13 cellular contexts compared by ENCODE assay signal in the genomic region with DNA sequence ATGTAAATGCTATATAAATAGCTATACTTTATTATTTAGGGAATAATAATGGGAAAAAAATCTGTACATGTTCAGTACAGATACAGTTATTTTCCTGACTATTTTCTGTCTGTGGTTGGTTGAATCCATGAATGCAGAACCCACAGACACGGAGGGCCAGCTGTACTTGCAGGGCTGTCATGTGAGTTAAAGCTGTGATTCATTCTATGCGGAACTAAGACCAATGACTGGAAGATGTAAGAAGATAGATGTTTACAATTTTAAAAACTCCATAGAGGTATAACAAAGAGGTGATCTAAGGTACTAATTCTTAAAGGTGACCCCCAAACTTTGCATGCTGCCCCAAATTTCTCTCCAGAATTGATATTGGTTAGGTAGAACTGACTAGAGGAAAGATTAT. TPM values are rescaled to one million over a fixed set of nuclear protein-coding genes. Genes with fewer than 3 reads are reported as not detected.
DNase-seq lines count a peak whose midpoint lies in the region; ATAC-seq and TF ChIP-seq lines count a peak whose summit lies in the region.
"Had no signal": no experiment of that assay in that cellular context is flagged by ENCODE, and none has a peak within 500 bp of the region (broad histone marks: within the 10 kb centered on the region; RNA-seq: fewer than 3 reads in every experiment).

No MANE protein-coding gene starts in this region.

- TF ChIP-seq POLR2A in heart left ventricle (IDR thresholded peaks at IDR 0.05) (no peak), ovary (IDR thresholded peaks at IDR 0.05) (no peak)

- no peak for TF ChIP-seq EP300 in ovary (IDR thresholded peaks at IDR 0.05)

- H3K27me3 ChIP-seq in heart left ventricle (no peaks in the 10 kb centered on the region), ovary (no peaks in the 10 kb centered on the region)
- H3K27me3 ChIP-seq: stomach had no signal

- intact Hi-C loops in heart left ventricle (cut with DNase I) (loop anchor here in 3 of 10 donors (5.0 to 10.0 kb wide), 3 partner anchors 46 to 51 kb away; no protein-coding TSS in a partner anchor), Right ventricle myocardium inferior (cut with DNase I) (no loop called here), ovary (cut with DNase I) (no loop called here)

- no peak for TF ChIP-seq CTCF in heart left ventricle (IDR thresholded peaks at IDR 0.05)
- no peak for TF ChIP-seq CTCF in choroid plexus epithelial cell (conservative IDR thresholded peaks at IDR 0.05; ENCODE audit: low read depth, low read length)
- no peak for TF ChIP-seq CTCF in ovary (IDR thresholded peaks at IDR 0.05)

- H3K4me3 ChIP-seq in heart left ventricle (no peak overlapping the region), choroid plexus epithelial cell (ENCODE audit: low read depth, low read length) (no peak overlapping the region), ovary (no peak overlapping the region)
- H3K4me3 ChIP-seq: stomach had no signal

- H3K36me3 ChIP-seq in heart left ventricle: peaks cover 0 to 18% (median 14%) of the 10 kb centered on the region in 9 donors
- H3K36me3 ChIP-seq in ovary: no peaks in the 10 kb centered on the region

- no peaks in the 10 kb centered on the region for H3K9me3 ChIP-seq in heart left ventricle
- no peaks in the 10 kb centered on the region for H3K9me3 ChIP-seq in ovary
- H3K9me3 ChIP-seq: stomach had no signal

- H3K4me1 ChIP-seq in heart left ventricle (peaks cover 0 to 51% (median 30%) of the 10 kb centered on the region in 12 donors), ovary (ENCODE audit: insufficient read depth) (peaks cover 3% of the 10 kb centered on the region)

- peak in 1 of 5 donors; percentile 16 for DNase-seq in heart left ventricle
- no peak for DNase-seq in Right ventricle myocardium inferior (ENCODE audit: missing footprints)
- DNase-seq in choroid plexus epithelial cell (ENCODE audit: low read depth): peak; percentile 90
- peak; percentile 29 for DNase-seq in kidney glomerular epithelial cell (lab: John Stamatoyannopoulos, UW)
- DNase-seq in stimulated activated CD4-positive, alpha-beta T cell treated with anti-CD3 and anti-CD28 coated beads, Interleukin-4, amount 100 ng/mL, for 24 hours: no peak
- no peak for DNase-seq in ovary
- DNase-seq in stimulated activated CD4-positive, alpha-beta T cell treated with anti-CD3 and anti-CD28 coated beads, Interleukin-4, amount 100 ng/mL, for 1 hour: no peak
- DNase-seq: DMS153; NCI-H1436 treated with DMSO at 0.1 percent for 48 hours; stimulated activated CD4-positive, alpha-beta T cell treated with anti-CD3 and anti-CD28 coated beads, Interleukin-2, amount 100 ng/mL, for 24 hours; stomach had no signal

- WGBS in heart left ventricle, 4 donors: 30 to 41% (median 37%) methylated on average over 2 of the region's 2 CpGs
- WGBS in ovary, 3 donors: 32 to 42% (median 40%) methylated on average over 2 of the region's 2 CpGs

- peak in 3 of 4 donors; percentile 68 to 75 (median 74) for ATAC-seq in heart left ventricle
- no peak for ATAC-seq in Right ventricle myocardium inferior
- no peak for ATAC-seq in GM19452 (IDR thresholded peaks at IDR 0.05; ENCODE audit: unreplicated experiment)
- ATAC-seq: activated naive CD4-positive, alpha-beta T cell treated with anti-CD3 and anti-CD28 coated beads, Interleukin-2, amount 50 U/mL, for 72 hours had no signal

- H3K27ac ChIP-seq in heart left ventricle (peak overlapping the region in 3 of 12 donors; percentile 3 to 50 (median 28)), ovary (no peak overlapping the region)
- H3K27ac ChIP-seq: stomach had no signal

RNA-seq across cellular contexts. Expression of a gene that starts 14.6 kb away (rescaled TPM):
- total RNA-seq in heart left ventricle (10 to 100 TPM; 22.1 to 56.2 (median 37.3) TPM), Right ventricle myocardium inferior (23.5 TPM), ovary (10 to 100 TPM; 43.6 to 83.4 (median 60.8) TPM)
- polyA plus RNA-seq in heart left ventricle (10 to 100 TPM; 19.7 TPM), ovary (10 to 100 TPM; 19.2 to 39.9 TPM)

RNA-seq across cellular contexts. Expression of a gene that starts 58.9 kb away (rescaled TPM):
- 10 to 100 TPM; 27.9 to 76.6 (median 40.2) TPM for total RNA-seq in heart left ventricle
- 10 to 100 TPM; 40.5 to 89.3 TPM for polyA plus RNA-seq in heart left ventricle
- total RNA-seq in Right ventricle myocardium inferior: 34.6 TPM
- total RNA-seq in ovary: 10 to 100 TPM; 57.5 to 71.6 (median 59.7) TPM
- polyA plus RNA-seq in ovary: 10 to 100 TPM; 62.0 to 96.7 TPM

Comparison
In these comparisons a context has a peak if more than half of its experiments do, and no peak if none do; other contexts are left out.
1. ATAC-seq: peak in heart left ventricle (3 of 4); none in Right ventricle myocardium inferior (single experiment) and GM19452 (single experiment).
2. DNase-seq: peak in choroid plexus epithelial cell (single experiment) and kidney glomerular epithelial cell (single experiment); none in Right ventricle myocardium inferior (single experiment), stimulated activated CD4-positive, alpha-beta T cell treated with anti-CD3 and anti-CD28 coated beads, Interleukin-4, amount 100 ng/mL, for 24 hours (single experiment), ovary (0 of 5) and stimulated activated CD4-positive, alpha-beta T cell treated with anti-CD3 and anti-CD28 coated beads, Interleukin-4, amount 100 ng/mL, for 1 hour (single experiment).